1 cellular context compared by ENCODE assay signal in the genomic region with DNA sequence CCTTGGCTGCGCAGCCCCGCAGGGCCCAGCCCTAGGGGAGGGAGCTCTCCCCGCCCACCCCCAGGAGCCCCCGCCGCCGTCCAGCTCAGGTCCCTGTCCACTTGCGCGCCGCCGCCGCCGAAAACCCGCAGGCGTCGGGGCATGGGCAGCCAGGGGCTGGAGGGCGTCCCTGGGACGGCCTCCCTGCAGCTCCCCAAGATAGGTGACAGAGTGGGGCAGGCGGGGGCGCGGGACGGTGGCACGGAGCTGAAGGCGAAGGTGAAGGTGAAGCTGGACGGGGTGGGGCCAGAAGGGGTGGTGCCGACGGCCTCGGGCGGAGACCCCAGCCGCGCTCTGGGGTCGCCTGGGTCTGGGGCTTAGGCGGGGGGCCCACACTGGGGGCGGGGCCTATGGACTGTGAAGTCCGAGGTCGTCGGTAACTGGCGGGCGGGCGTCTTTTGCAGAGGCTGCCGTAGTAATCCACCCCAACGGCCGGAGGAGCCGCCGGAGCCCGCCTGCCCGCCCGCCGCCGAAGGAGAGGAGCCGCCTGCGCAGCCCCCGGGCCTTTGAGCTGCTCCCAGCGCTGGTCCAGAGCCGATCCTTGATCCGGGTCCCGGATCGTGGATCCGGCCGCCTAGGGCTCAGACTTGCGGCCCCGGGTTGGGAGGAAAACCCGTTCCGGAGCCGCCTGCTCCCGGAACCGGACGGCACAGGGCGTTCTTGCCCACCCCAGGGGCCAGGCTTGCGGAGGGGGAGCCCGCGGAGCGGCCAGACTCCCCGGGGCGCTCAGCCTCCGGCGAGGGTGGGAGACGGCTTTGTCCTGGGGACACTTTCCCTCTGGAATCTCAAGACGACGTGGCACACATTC.
TF ChIP-seq lines count a peak whose summit lies in the region.

No MANE protein-coding gene starts in this region.

TF ChIP-seq in endothelial cell of umbilical vein, 7 proteins besides CTCF, POLR2A, EP300 and RAD21 (continued from another document):
- no peak for TF ChIP-seq POLR2AphosphoS5 (IDR thresholded peaks at IDR 0.05; ENCODE audit: insufficient read depth, low read depth, low read length)
